8 cellular contexts compared by ENCODE assay signal in the genomic region with DNA sequence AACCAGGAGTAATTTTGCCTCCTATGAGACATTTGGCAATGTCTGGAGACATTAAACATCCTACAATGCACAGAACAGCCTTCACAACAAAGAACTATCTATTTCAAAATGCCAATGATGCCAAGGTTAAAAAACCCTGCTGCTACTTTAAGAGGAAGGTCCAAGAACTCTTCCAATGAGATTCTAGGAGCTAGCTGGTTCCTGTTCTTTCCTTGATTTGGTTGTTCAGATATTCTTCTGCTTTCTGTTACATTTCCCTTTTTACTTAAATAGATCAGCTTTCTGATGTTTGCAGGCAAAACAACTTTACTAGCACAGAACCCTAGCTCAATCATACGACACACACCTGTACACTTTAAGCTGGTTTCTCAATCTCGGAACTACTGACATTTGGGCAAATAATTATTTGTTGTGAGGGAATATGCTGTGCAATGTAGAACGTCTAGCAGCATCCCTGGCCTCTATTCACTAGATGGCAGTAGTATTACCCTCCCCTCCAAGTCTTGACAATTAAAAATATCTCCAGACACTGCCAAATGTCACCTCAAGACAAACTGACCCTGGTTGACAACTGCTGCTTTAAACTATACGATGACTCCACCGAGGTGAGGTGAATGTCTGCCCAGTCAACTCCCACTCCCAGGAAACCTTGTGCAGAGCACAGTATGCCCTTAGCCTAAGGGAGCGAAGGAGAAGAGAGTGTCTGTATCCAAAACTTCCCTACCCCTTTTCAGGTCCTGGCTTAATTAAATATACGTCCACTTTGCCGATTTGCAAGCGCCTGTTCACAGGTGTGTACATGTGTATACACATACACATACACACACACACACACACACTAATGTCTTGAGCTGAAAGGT. TPM values are rescaled to one million over a fixed set of nuclear protein-coding genes. Genes with fewer than 3 reads are reported as not detected.
A peak's percentile ranks its signal among the peaks of the same experiment; 100 is the strongest.
DNase-seq lines count a peak whose midpoint lies in the region; ATAC-seq and TF ChIP-seq lines count a peak whose summit lies in the region.

No MANE protein-coding gene starts in this region.

- H3K4me3 Mint-ChIP-seq in GM23338, result no peak overlapping the region

- H3K9me3 Mint-ChIP-seq in GM23338, result no peaks in the 10 kb centered on the region

- DNase-seq in GDM1 (lab: John Stamatoyannopoulos, UW) (peak; percentile 36), GM23338 (ENCODE audit: low spot score) (no peak), iris pigment epithelial cell (ENCODE audit: low read depth) (peak; percentile 46), NCI-H774 (lab: John Stamatoyannopoulos, UW) (no peak), sigmoid colon (no peak), NCI-H2029 (lab: John Stamatoyannopoulos, UW) (no peak), ovary (no peak)

- H2AFZ ChIP-seq in GM23338, result no peak overlapping the region

- H3K27me3 ChIP-seq in GM23338 (ENCODE audit: insufficient read depth) (no peaks in the 10 kb centered on the region), sigmoid colon (no peaks in the 10 kb centered on the region), ovary (no peaks in the 10 kb centered on the region)

- H3K4me2 ChIP-seq in GM23338, result no peak overlapping the region

- H3K27ac Mint-ChIP-seq in GM23338, result no peak overlapping the region

- 38 to 41% methylated on average over 9 of the region's 9 CpGs for WGBS in sigmoid colon, 2 donors
- WGBS in ovary, 3 donors, result 62 to 63% (median 63%) methylated on average over 9 of the region's 9 CpGs

- intact Hi-C loops in sigmoid colon (cut with DNase I), result no loop called here
- intact Hi-C loops in ovary (cut with DNase I), result no loop called here

- H3K79me2 ChIP-seq in GM23338 (replicated peaks; ENCODE audit: insufficient read depth), result peaks cover 87% of the 10 kb centered on the region

- TF ChIP-seq EP300 in sigmoid colon (IDR thresholded peaks at IDR 0.05), result no peak
- TF ChIP-seq EP300 in ovary (IDR thresholded peaks at IDR 0.05), result no peak

- H3K4me3 ChIP-seq in GM23338 (no peak overlapping the region), sigmoid colon (peak overlapping the region in 1 of 4 donors; percentile 7), ovary (no peak overlapping the region)

- peaks cover 11% of the 10 kb centered on the region for H3K27me3 Mint-ChIP-seq in GM23338 (ENCODE audit: insufficient read depth, low read depth, poor library complexity)

- peaks cover 47% of the 10 kb centered on the region for H4K20me1 ChIP-seq in GM23338 (replicated peaks; ENCODE audit: insufficient read depth)

- no peaks in the 10 kb centered on the region for H3F3A ChIP-seq in GM23338 (replicated peaks; ENCODE audit: low read depth)

- peaks cover 2% of the 10 kb centered on the region for H3K36me3 Mint-ChIP-seq in GM23338 (ENCODE audit: low read depth)

- no peaks in the 10 kb centered on the region for H3K9me3 ChIP-seq in sigmoid colon
- no peaks in the 10 kb centered on the region for H3K9me3 ChIP-seq in ovary

- TF ChIP-seq CTCF in GM23338 (conservative IDR thresholded peaks at IDR 0.05; ENCODE audit: low read depth in 2 of 2) (peak; percentile 45 to 51), sigmoid colon (IDR thresholded peaks at IDR 0.05) (no peak), ovary (IDR thresholded peaks at IDR 0.05) (no peak)

- no peaks in the 10 kb centered on the region for H3K9me2 ChIP-seq in GM23338 (ENCODE audit: insufficient read depth)

- H3K27ac ChIP-seq in GM23338 (ENCODE audit: low read depth) (no peak overlapping the region), sigmoid colon (no peak overlapping the region), ovary (no peak overlapping the region)

- H3K4me1 Mint-ChIP-seq in GM23338, result peaks cover 17% of the 10 kb centered on the region

- H3K4me1 ChIP-seq in GM23338 (ENCODE audit: insufficient read depth), result peaks cover 11% of the 10 kb centered on the region
- H3K4me1 ChIP-seq in sigmoid colon, result peaks cover 0 to 33% (median 31%) of the 10 kb centered on the region in 4 donors
- H3K4me1 ChIP-seq in ovary (ENCODE audit: insufficient read depth), result peaks cover 1% of the 10 kb centered on the region

- TF ChIP-seq POLR2A in sigmoid colon (IDR thresholded peaks at IDR 0.05) (no peak), ovary (IDR thresholded peaks at IDR 0.05) (no peak)

- no peak for ATAC-seq in GM23338
- ATAC-seq in SK-N-SH treated with all-trans-retinoic acid at 6 μM for 48 hours, result peak; percentile 7; the same call in 1 of the 3 replicates

- H3K36me3 ChIP-seq in GM23338 (ENCODE audit: insufficient read depth), result no peaks in the 10 kb centered on the region
- H3K36me3 ChIP-seq in sigmoid colon, result no peaks in the 10 kb centered on the region
- H3K36me3 ChIP-seq in ovary, result no peaks in the 10 kb centered on the region

TF ChIP-seq in GM23338, 12 proteins besides CTCF, POLR2A, EP300 and RAD21 (continues in another document):
- no peak for TF ChIP-seq STAT1 (IDR thresholded peaks at IDR 0.05; ENCODE audit: unreplicated experiment)
- TF ChIP-seq EZH2phosphoT487 (IDR thresholded peaks at IDR 0.05; ENCODE audit: unreplicated experiment), result no peak
- TF ChIP-seq ZNF331 (CRISPR knock-in tag; IDR thresholded peaks at IDR 0.05; ENCODE audit: low read depth), result no peak
- TF ChIP-seq CREB1 (CRISPR knock-in tag; IDR thresholded peaks at IDR 0.05; ENCODE audit: low read depth), result no peak

TF ChIP-seq in SK-N-SH treated with all-trans-retinoic acid at 6 μM for 48 hours, 23 proteins besides CTCF, POLR2A, EP300 and RAD21:
- TF ChIP-seq ZC3H10 (CRISPR knock-in tag; IDR thresholded peaks at IDR 0.05) (no peak), ARNTL (CRISPR knock-in tag; IDR thresholded peaks at IDR 0.05; ENCODE audit: borderline replicate concordance, low read depth) (no peak)

RNA-seq across cellular contexts. Expression of a gene that starts 4.4 kb away (rescaled TPM):
- 22.6 and 35.8 TPM in 2 replicates for total RNA-seq in GM23338 (2014; rRNA removed; shearing (Covaris generic))
- 9.5 and 11.2 TPM in 2 replicates for polyA plus RNA-seq in GM23338 (2016; fragmentation: Nextera tagmentation; extraction: Ambion mirVana)
- total RNA-seq in sigmoid colon, result 10 to 100 TPM; 33.3 to 41.7 (median 36.4) TPM
- polyA plus RNA-seq in sigmoid colon, result 10 to 100 TPM in 1 of 3 donors, 1 to 10 TPM in 2; 6.0 to 21.7 (median 9.3) TPM
- 10 to 100 TPM; 18.2 to 25.6 (median 23.1) TPM for total RNA-seq in ovary
- polyA plus RNA-seq in ovary, result 1 to 10 TPM; 6.5 to 10.0 TPM

Comparison
In these comparisons a context has a peak if more than half of its experiments do, and no peak if none do; other contexts are left out.
1. DNase-seq: peak in GDM1 (single experiment) and iris pigment epithelial cell (single experiment); none in GM23338 (single experiment), NCI-H774 (single experiment), sigmoid colon (single experiment), NCI-H2029 (single experiment) and ovary (0 of 5).
2. CTCF ChIP-seq: peak in GM23338 (2 of 2); none in sigmoid colon (0 of 4) and ovary (0 of 3).